In the genomic region with DNA sequence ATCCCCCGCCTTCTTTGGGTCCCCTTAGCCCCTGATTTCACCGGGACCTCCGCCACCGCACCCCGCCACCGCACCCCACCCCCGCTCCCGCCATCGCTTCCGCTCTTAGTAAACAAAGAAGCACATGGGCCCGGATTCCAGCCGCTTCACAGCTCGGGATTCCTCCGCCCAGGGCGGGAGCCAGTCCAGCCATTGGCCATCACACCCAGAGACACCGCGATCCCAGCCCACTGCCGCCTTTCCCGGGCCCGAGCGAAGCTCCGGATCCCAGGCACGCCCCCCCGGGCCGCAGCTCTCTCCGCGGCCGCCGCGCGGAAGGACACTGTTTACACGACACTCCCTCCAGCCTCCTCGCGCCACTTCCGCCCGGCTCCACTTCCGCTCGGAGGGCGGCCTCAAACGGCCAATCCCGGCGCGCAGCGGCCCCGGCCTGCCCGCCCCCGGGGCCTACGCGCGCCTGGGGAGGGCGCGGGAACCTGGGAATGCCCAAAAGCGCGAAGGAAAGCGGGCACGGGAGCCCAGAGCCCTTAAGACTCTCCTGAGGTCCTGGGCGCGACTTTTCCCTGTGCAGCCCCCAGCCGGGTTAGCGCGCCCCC, we compare ENCODE assay signal across 8 cellular contexts. TPM values are rescaled to one million over a fixed set of nuclear protein-coding genes. Genes with fewer than 3 reads are reported as not detected.
DNase-seq lines count a peak whose midpoint lies in the region; ATAC-seq and TF ChIP-seq lines count a peak whose summit lies in the region.

No MANE protein-coding gene starts in this region.

- H3K36me3 ChIP-seq in OCI-LY1 (ENCODE audit: insufficient read depth, low read length) (peaks cover 60% of the 10 kb centered on the region), mucosa of descending colon (ENCODE audit: low read depth) (peaks cover 5% of the 10 kb centered on the region)

- no peaks in the 10 kb centered on the region for H3F3A ChIP-seq in OCI-LY1 (ENCODE audit: insufficient read depth, low read length)

- ATAC-seq in GM21526 (IDR thresholded peaks at IDR 0.05; ENCODE audit: low FRiP score, unreplicated experiment) = peak; percentile 57
- peak; percentile 89 for ATAC-seq in mucosa of descending colon

- H3K9me3 ChIP-seq in OCI-LY1 (ENCODE audit: low read length) (no peaks in the 10 kb centered on the region), mucosa of descending colon (no peaks in the 10 kb centered on the region)

- H3K4me2 ChIP-seq in OCI-LY1 (ENCODE audit: low read length) = peak overlapping the region; percentile 74

- peak; percentile 95 for DNase-seq in D341Med (ENCODE audit: low spot score)
- peak; percentile 97 for DNase-seq in HuH-7 (ENCODE audit: low spot score)
- DNase-seq in activated T-cell treated with anti-CD3 and anti-CD28 coated beads for 4 hours = peak; percentile 79
- DNase-seq in epithelial cell of prostate (ENCODE audit: low read depth, low spot score) = peak; percentile 95
- DNase-seq in mucosa of descending colon = peak; percentile 95 to 96 (median 96)
- DNase-seq in stimulated activated CD8-positive, alpha-beta memory T cell treated with anti-CD3 and anti-CD28 coated beads, Interleukin-2, amount 100 ng/mL, for 1 hour (ENCODE audit: low read depth in 2 of 2) = peak; percentile 65 to 73

- H4K20me1 ChIP-seq in OCI-LY1 (ENCODE audit: insufficient read depth, low read length) = no peaks in the 10 kb centered on the region

- H3K27me3 ChIP-seq in OCI-LY1 (ENCODE audit: insufficient read depth, low read length) = no peaks in the 10 kb centered on the region

- H3K9me2 ChIP-seq in OCI-LY1 (ENCODE audit: low read depth, low read length) = no peaks in the 10 kb centered on the region

- H3K4me1 ChIP-seq in OCI-LY1 (ENCODE audit: insufficient read depth, low read length, severe bottlenecking) = peaks cover 17% of the 10 kb centered on the region
- peaks cover 9% of the 10 kb centered on the region for H3K4me1 ChIP-seq in mucosa of descending colon (ENCODE audit: low read depth)

- H3K4me3 ChIP-seq in OCI-LY1 (ENCODE audit: low read depth, low read length, poor library complexity, severe bottlenecking) (peak overlapping the region; percentile 87), mucosa of descending colon (peak overlapping the region; percentile 87)

- peak overlapping the region; percentile 98 for H3K9ac ChIP-seq in OCI-LY1 (ENCODE audit: low read length)

- TF ChIP-seq CTCF in OCI-LY1 (IDR thresholded peaks at IDR 0.05; ENCODE audit: low read length) (no peak), mucosa of descending colon (IDR thresholded peaks at IDR 0.05) (no peak)

- no peak overlapping the region for H2AFZ ChIP-seq in OCI-LY1 (ENCODE audit: low read length)

- intact Hi-C loops in mucosa of descending colon (cut with DNase I, micrococcal nuclease) = no loop called here

- H3K27ac ChIP-seq in OCI-LY1 (ENCODE audit: low read depth, low read length, poor library complexity, severe bottlenecking) (peak overlapping the region; percentile 89), epithelial cell of prostate (peak overlapping the region; percentile 89)

- H3K79me2 ChIP-seq in OCI-LY1 (ENCODE audit: insufficient read depth, low read length) = peaks cover 10% of the 10 kb centered on the region

RNA-seq across cellular contexts. Expression of a gene that starts 0.7 kb away (rescaled TPM):
- 10 to 100 TPM; 62.7 to 92.2 (median 65.5) TPM for total RNA-seq in mucosa of descending colon

RNA-seq across cellular contexts. Expression of a gene that starts 0.9 kb away (rescaled TPM):
- 10 to 100 TPM; 18.0 to 30.9 (median 23.9) TPM for total RNA-seq in mucosa of descending colon

RNA-seq across cellular contexts. Expression of a gene that starts 11.7 kb away (rescaled TPM):
- total RNA-seq in mucosa of descending colon = 10 to 100 TPM; 61.8 to 98.5 (median 76.1) TPM

RNA-seq across cellular contexts. Expression of a gene that starts 18.6 kb away (rescaled TPM):
- 10 to 100 TPM; 31.6 to 62.5 (median 34.2) TPM for total RNA-seq in mucosa of descending colon

RNA-seq across cellular contexts. Expression of a gene that starts 18.9 kb away (rescaled TPM):
- total RNA-seq in mucosa of descending colon = 10 to 100 TPM in 1 of 3 donors, 1 to 10 TPM in 2; 7.8 to 19.4 (median 8.6) TPM

Comparison
In these comparisons a context has a peak if more than half of its experiments do, and no peak if none do; other contexts are left out.
1. Peak in every context shown above with its lines: DNase-seq, ATAC-seq, H3K4me3 ChIP-seq and H3K27ac ChIP-seq.